9 cellular contexts compared by ENCODE assay signal in the genomic region with DNA sequence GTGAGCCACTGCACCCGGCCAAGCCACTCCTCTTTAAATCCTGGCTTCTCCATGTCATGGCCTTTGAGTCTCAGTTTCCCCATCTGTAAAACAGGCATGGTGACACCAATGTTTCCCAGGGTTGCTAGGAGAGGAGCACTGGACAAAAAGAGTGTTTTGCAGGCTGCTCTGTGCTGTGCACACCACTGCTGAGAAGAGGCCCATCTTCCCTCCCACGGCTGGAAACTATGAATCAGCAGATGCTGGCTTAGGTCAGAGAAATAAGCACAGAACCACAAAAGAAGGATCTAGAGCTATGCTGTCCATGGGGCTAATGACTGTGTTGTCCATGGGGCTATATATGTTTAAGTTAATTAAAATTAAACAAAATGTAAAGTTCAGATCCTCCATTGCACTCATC. TPM values are rescaled to one million over a fixed set of nuclear protein-coding genes. Genes with fewer than 3 reads are reported as not detected.
DNase-seq lines count a peak whose midpoint lies in the region; TF ChIP-seq lines count a peak whose summit lies in the region.
"Had no signal": no experiment of that assay in that cellular context is flagged by ENCODE, and none has a peak within 500 bp of the region (broad histone marks: within the 10 kb centered on the region; RNA-seq: fewer than 3 reads in every experiment).

No MANE protein-coding gene starts in this region.

- H3K27me3 ChIP-seq in sigmoid colon: no peaks in the 10 kb centered on the region
- H3K27me3 ChIP-seq: ovary had no signal

- 65% methylated on average over 2 of the region's 2 CpGs for WGBS in sigmoid colon, 2 donors

- TF ChIP-seq CTCF in AG10803 (conservative IDR thresholded peaks at IDR 0.05; ENCODE audit: low read length) (no peak), HFF-Myc (IDR thresholded peaks at IDR 0.05; ENCODE audit: low read depth, low read length, missing control alignments) (no peak), sigmoid colon (IDR thresholded peaks at IDR 0.05) (no peak)

- H3K4me3 ChIP-seq in AG10803 (ENCODE audit: low read length) (no peak overlapping the region), HFF-Myc (replicated peaks; ENCODE audit: low read depth, low read length) (no peak overlapping the region), sigmoid colon (no peak overlapping the region)
- H3K4me3 ChIP-seq: ovary had no signal

- no peak for TF ChIP-seq POLR2A in sigmoid colon (IDR thresholded peaks at IDR 0.05)

- H3K9me3 ChIP-seq in sigmoid colon: no peaks in the 10 kb centered on the region
- H3K9me3 ChIP-seq: ovary had no signal

- in situ Hi-C loops in G401 (cut with HindIII; ENCODE audit: low sequenced_read_pairs): no loop called here

- no peak for TF ChIP-seq EP300 in sigmoid colon (IDR thresholded peaks at IDR 0.05)

- H3K27ac ChIP-seq in sigmoid colon: peak overlapping the region in 1 of 4 donors; percentile 31
- H3K27ac ChIP-seq: ovary had no signal

- intact Hi-C loops in sigmoid colon (cut with DNase I): no loop called here

- peaks cover 0 to 55% (median 45%) of the 10 kb centered on the region in 4 donors for H3K4me1 ChIP-seq in sigmoid colon

- DNase-seq in AG10803 (ENCODE audit: low read depth): peak; percentile 75
- DNase-seq in HFF-Myc (ENCODE audit: extremely low read depth, low read depth): peak; percentile 36
- DNase-seq in amniotic stem cell (lab: John Stamatoyannopoulos, UW): peak; percentile 46
- peak; percentile 68 for DNase-seq in sigmoid colon
- no peak for DNase-seq in NCI-H2081 treated with DMSO at 0.1 percent for 48 hours (lab: John Stamatoyannopoulos, UW)
- no peak for DNase-seq in G401 (ENCODE audit: low spot score)
- DNase-seq in activated effector memory CD4-positive, alpha-beta T cell treated with anti-CD3 and anti-CD28 coated beads, Interleukin-2, amount 50 U/mL, for 16 hours: no peak
- no peak for DNase-seq in NCI-H2029 (lab: John Stamatoyannopoulos, UW)

- no peaks in the 10 kb centered on the region for H3K36me3 ChIP-seq in sigmoid colon
- H3K36me3 ChIP-seq: ovary had no signal

RNA-seq across cellular contexts. Expression of a gene that starts 37.2 kb away (rescaled TPM):
- total RNA-seq in sigmoid colon: 10 to 100 TPM; 16.1 to 27.7 (median 21.2) TPM
- polyA plus RNA-seq in sigmoid colon: 1 to 10 TPM in 2 of 3 donors, under 1 TPM in 1; 0.46 to 2.6 (median 1.2) TPM
- not detected in 2 replicates for total RNA-seq in G401 (2014; rRNA removed; shearing (Covaris generic))

Comparison
In these comparisons a context has a peak if more than half of its experiments do, and no peak if none do; other contexts are left out.
1. DNase-seq: peak in AG10803 (single experiment), HFF-Myc (single experiment), amniotic stem cell (single experiment) and sigmoid colon (single experiment); none in NCI-H2081 treated with DMSO at 0.1 percent for 48 hours (single experiment), G401 (single experiment), activated effector memory CD4-positive, alpha-beta T cell treated with anti-CD3 and anti-CD28 coated beads, Interleukin-2, amount 50 U/mL, for 16 hours (single experiment) and NCI-H2029 (single experiment).
2. RNA of a gene that starts 37.2 kb away (total RNA-seq): 16.1 to 27.7 TPM in sigmoid colon; not detected in G401; every median in the first group is over 10 times any median in the second.